16 cellular contexts compared by ENCODE assay signal in genomic region chr4:2287594-2287915, GRCh38.
"Had no signal": no experiment of that assay in that cellular context is flagged by ENCODE, and none has a peak within 500 bp of the region (broad histone marks: within the 10 kb centered on the region; RNA-seq: fewer than 3 reads in every experiment).

No MANE protein-coding gene starts in this region.

- H3K4me1 ChIP-seq: testis had no signal

- H3K36me3 ChIP-seq: heart left ventricle, left ventricle myocardium inferior had no signal

- H3K9me3 ChIP-seq: heart left ventricle, left ventricle myocardium inferior, testis had no signal

- H3K27ac ChIP-seq: heart left ventricle, left ventricle myocardium inferior, testis had no signal

- H3K36me3 Mint-ChIP-seq: activated naive CD8-positive, alpha-beta T cell treated with anti-CD3 and anti-CD28 coated beads for 36 hours had no signal

- ATAC-seq: heart left ventricle; stimulated activated naive CD8-positive, alpha-beta T cell treated with anti-CD3 and anti-CD28 coated beads, Interleukin-15, amount 100 ng/mL, for 72 hours had no signal

- H3K4me3 ChIP-seq: heart left ventricle, left ventricle myocardium inferior, testis had no signal

- H3K27ac Mint-ChIP-seq: activated CD4-positive, alpha-beta memory T cell treated with anti-CD3 and anti-CD28 coated beads, Interleukin-2, amount 10 ng/mL, durations not matched to agents 7 days and 5 days; activated naive CD8-positive, alpha-beta T cell treated with anti-CD3 and anti-CD28 coated beads for 36 hours; stimulated activated naive CD8-positive, alpha-beta T cell treated with anti-CD3 and anti-CD28 coated beads, Interleukin-15, amount 100 ng/mL, for 72 hours; T-helper 2 cell treated with Interferon-gamma antibody and Interleukin-4, amounts not matched to agents 5 μg/mL and 100 μg/mL, for 36 hours had no signal

- FAIRE-seq: endothelial cell of umbilical vein, urothelium cell line had no signal

- H3K27me3 ChIP-seq: heart left ventricle, testis had no signal

- DNase-seq: activated CD4-positive, alpha-beta memory T cell treated with anti-CD3 and anti-CD28 coated beads, Interleukin-2, amount 10 ng/mL, durations not matched to agents 7 days and 5 days; activated CD4-positive, alpha-beta T cell treated with anti-CD3 and anti-CD28 coated beads for 1 hour; activated gamma-delta T cell; activated naive CD8-positive, alpha-beta T cell treated with anti-CD3 and anti-CD28 coated beads for 36 hours; activated T-cell treated with anti-CD3 and anti-CD28 coated beads, Interleukin-2, amount 50 U/mL, for 48 hours; foreskin melanocyte; islet precursor cell; left ventricle myocardium inferior; stimulated activated CD4-positive, alpha-beta T cell treated with anti-CD3 and anti-CD28 coated beads, Interleukin-15, amount 100 ng/mL, for 24 hours; stimulated activated CD4-positive, alpha-beta T cell treated with anti-CD3 and anti-CD28 coated beads, Interleukin-4, amount 100 ng/mL, for 24 hours; stimulated activated naive CD8-positive, alpha-beta T cell treated with anti-CD3 and anti-CD28 coated beads, Interleukin-15, amount 100 ng/mL, for 72 hours; testis had no signal

- H3K9me3 Mint-ChIP-seq: activated CD4-positive, alpha-beta memory T cell treated with anti-CD3 and anti-CD28 coated beads, Interleukin-2, amount 10 ng/mL, durations not matched to agents 7 days and 5 days; activated naive CD8-positive, alpha-beta T cell treated with anti-CD3 and anti-CD28 coated beads for 36 hours; T-helper 2 cell treated with Interferon-gamma antibody and Interleukin-4, amounts not matched to agents 5 μg/mL and 100 μg/mL, for 36 hours had no signal

- H3K4me3 Mint-ChIP-seq: activated CD4-positive, alpha-beta memory T cell treated with anti-CD3 and anti-CD28 coated beads, Interleukin-2, amount 10 ng/mL, durations not matched to agents 7 days and 5 days; activated naive CD8-positive, alpha-beta T cell treated with anti-CD3 and anti-CD28 coated beads for 36 hours; stimulated activated naive CD8-positive, alpha-beta T cell treated with anti-CD3 and anti-CD28 coated beads, Interleukin-15, amount 100 ng/mL, for 72 hours; T-helper 2 cell treated with Interferon-gamma antibody and Interleukin-4, amounts not matched to agents 5 μg/mL and 100 μg/mL, for 36 hours had no signal

- H3K27me3 Mint-ChIP-seq: activated CD4-positive, alpha-beta memory T cell treated with anti-CD3 and anti-CD28 coated beads, Interleukin-2, amount 10 ng/mL, durations not matched to agents 7 days and 5 days; activated naive CD8-positive, alpha-beta T cell treated with anti-CD3 and anti-CD28 coated beads for 36 hours; stimulated activated naive CD8-positive, alpha-beta T cell treated with anti-CD3 and anti-CD28 coated beads, Interleukin-15, amount 100 ng/mL, for 72 hours had no signal
